28 cellular contexts compared by ENCODE assay signal in genomic region chr11:43934359-43935130, GRCh38. TPM values are rescaled to one million over a fixed set of nuclear protein-coding genes. Genes with fewer than 3 reads are reported as not detected.
DNase-seq lines count a peak whose midpoint lies in the region; ATAC-seq and TF ChIP-seq lines count a peak whose summit lies in the region.
"Had no signal": no experiment of that assay in that cellular context is flagged by ENCODE, and none has a peak within 500 bp of the region (broad histone marks: within the 10 kb centered on the region; RNA-seq: fewer than 3 reads in every experiment).

No MANE protein-coding gene starts in this region.

- H3K4me3 Mint-ChIP-seq in WTC11 (no peak overlapping the region), glutamatergic neuron (ENCODE audit: unreplicated experiment) (peak overlapping the region; percentile 30), type B pancreatic cell (peak overlapping the region; percentile 57)
- H3K4me3 Mint-ChIP-seq: activated naive CD8-positive, alpha-beta T cell treated with anti-CD3 and anti-CD28 coated beads, Interleukin-2, amount 10 ng/mL, durations not matched to agents 7 days and 5 days; CD4-positive, alpha-beta T cell; natural killer cell; stimulated activated effector memory CD8-positive, alpha-beta T cell treated with anti-CD3 and anti-CD28 coated beads, Interleukin-12 subunit alpha, Interleukin-12 subunit beta, amount 100 ng/mL, for 72 hours; T-helper 17 cell had no signal

- H3K27me3 Mint-ChIP-seq in WTC11 (ENCODE audit: low read depth) (peaks cover 9% of the 10 kb centered on the region), glutamatergic neuron (ENCODE audit: unreplicated experiment) (peaks cover 1% of the 10 kb centered on the region), type B pancreatic cell (peaks cover 22% of the 10 kb centered on the region)

- 80% methylated on average over 12 of the region's 13 CpGs for WGBS in smooth muscle cell (ENCODE audit: low lambda C conversion rate)

- peaks cover 11% of the 10 kb centered on the region for H3F3A ChIP-seq in smooth muscle cell (ENCODE audit: low read depth)

- H3K79me2 ChIP-seq in smooth muscle cell (ENCODE audit: low read depth), result no peaks in the 10 kb centered on the region
- H3K79me2 ChIP-seq: parathyroid adenoma had no signal

- H3K27me3 ChIP-seq in smooth muscle cell (ENCODE audit: low read depth), result no peaks in the 10 kb centered on the region
- H3K27me3 ChIP-seq: upper lobe of right lung had no signal

- peaks cover 6% of the 10 kb centered on the region for H3K4me1 Mint-ChIP-seq in WTC11
- H3K4me1 Mint-ChIP-seq in glutamatergic neuron (ENCODE audit: low read depth, unreplicated experiment), result peaks cover 10% of the 10 kb centered on the region
- peaks cover 13% of the 10 kb centered on the region for H3K4me1 Mint-ChIP-seq in type B pancreatic cell (ENCODE audit: unreplicated experiment)

- H3K4me2 ChIP-seq in smooth muscle cell, result no peak overlapping the region

- no peak overlapping the region for H3K27ac ChIP-seq in smooth muscle cell (ENCODE audit: low read depth)
- H3K27ac ChIP-seq: 22Rv1, parathyroid adenoma, RWPE1, upper lobe of right lung had no signal

- H3K4me1 ChIP-seq in smooth muscle cell (ENCODE audit: low read depth), result peaks cover 11% of the 10 kb centered on the region
- H3K4me1 ChIP-seq: parathyroid adenoma had no signal

- H3K4me3 ChIP-seq in smooth muscle cell, result no peak overlapping the region
- H3K4me3 ChIP-seq: upper lobe of right lung had no signal

- H2AFZ ChIP-seq in smooth muscle cell (ENCODE audit: low read depth), result no peak overlapping the region
- H2AFZ ChIP-seq: parathyroid adenoma had no signal

- H3K27ac Mint-ChIP-seq in WTC11, result no peak overlapping the region
- peak overlapping the region; percentile 48 for H3K27ac Mint-ChIP-seq in glutamatergic neuron (ENCODE audit: unreplicated experiment)
- H3K27ac Mint-ChIP-seq in type B pancreatic cell, result peak overlapping the region; percentile 32
- H3K27ac Mint-ChIP-seq: activated naive CD8-positive, alpha-beta T cell treated with anti-CD3 and anti-CD28 coated beads, Interleukin-2, amount 10 ng/mL, durations not matched to agents 7 days and 5 days; CD4-positive, alpha-beta T cell; natural killer cell; stimulated activated effector memory CD8-positive, alpha-beta T cell treated with anti-CD3 and anti-CD28 coated beads, Interleukin-12 subunit alpha, Interleukin-12 subunit beta, amount 100 ng/mL, for 72 hours; T-helper 17 cell had no signal

- H3K9me3 ChIP-seq in smooth muscle cell (replicated peaks; ENCODE audit: low read depth), result no peaks in the 10 kb centered on the region
- H3K9me3 ChIP-seq: upper lobe of right lung had no signal

- H3K9me3 Mint-ChIP-seq in WTC11 (no peaks in the 10 kb centered on the region), glutamatergic neuron (ENCODE audit: unreplicated experiment) (peaks cover 5% of the 10 kb centered on the region), type B pancreatic cell (no peaks in the 10 kb centered on the region)
- H3K9me3 Mint-ChIP-seq: activated naive CD8-positive, alpha-beta T cell treated with anti-CD3 and anti-CD28 coated beads, Interleukin-2, amount 10 ng/mL, durations not matched to agents 7 days and 5 days; CD4-positive, alpha-beta T cell; natural killer cell; stimulated activated effector memory CD8-positive, alpha-beta T cell treated with anti-CD3 and anti-CD28 coated beads, Interleukin-12 subunit alpha, Interleukin-12 subunit beta, amount 100 ng/mL, for 72 hours had no signal

- no peak for ATAC-seq in WTC11
- no peak for ATAC-seq in GM19035 (IDR thresholded peaks at IDR 0.05; ENCODE audit: unreplicated experiment)
- ATAC-seq: natural killer cell; stimulated activated effector memory CD8-positive, alpha-beta T cell treated with anti-CD3 and anti-CD28 coated beads, Interleukin-12 subunit alpha, Interleukin-12 subunit beta, amount 100 ng/mL, for 72 hours; T-helper 17 cell; upper lobe of right lung had no signal

- no peaks in the 10 kb centered on the region for H3K36me3 Mint-ChIP-seq in WTC11
- H3K36me3 Mint-ChIP-seq in glutamatergic neuron (ENCODE audit: unreplicated experiment), result no peaks in the 10 kb centered on the region
- H3K36me3 Mint-ChIP-seq in type B pancreatic cell, result no peaks in the 10 kb centered on the region
- H3K36me3 Mint-ChIP-seq: activated naive CD8-positive, alpha-beta T cell treated with anti-CD3 and anti-CD28 coated beads, Interleukin-2, amount 10 ng/mL, durations not matched to agents 7 days and 5 days; natural killer cell; stimulated activated effector memory CD8-positive, alpha-beta T cell treated with anti-CD3 and anti-CD28 coated beads, Interleukin-12 subunit alpha, Interleukin-12 subunit beta, amount 100 ng/mL, for 72 hours had no signal

- TF ChIP-seq CTCF in WTC11 (IDR thresholded peaks at IDR 0.05), result no peak
- no peak for TF ChIP-seq CTCF in glutamatergic neuron (IDR thresholded peaks at IDR 0.05; ENCODE audit: partially characterized antibody, unreplicated experiment)
- TF ChIP-seq CTCF in type B pancreatic cell (conservative IDR thresholded peaks at IDR 0.05), result no peak
- TF ChIP-seq CTCF in smooth muscle cell (IDR thresholded peaks at IDR 0.05; ENCODE audit: borderline replicate concordance, insufficient read depth, poor library complexity, severe bottlenecking), result no peak

- no peak overlapping the region for H3K9ac ChIP-seq in smooth muscle cell (ENCODE audit: low read depth)
- H3K9ac ChIP-seq: parathyroid adenoma had no signal

- POLR2A ChIA-PET in WTC11 (lab: Charles Lee), result no interaction called here

- CTCF ChIA-PET in WTC11 (lab: Charles Lee), result interaction anchor here (1.3 to 4.2 kb wide), 3 partner anchors 10 to 160 kb away, joined by 3 to 54 read pairs (median 5); partner anchors contain the start of gene C11orf96

- H4K20me1 ChIP-seq in smooth muscle cell (ENCODE audit: low read depth), result no peaks in the 10 kb centered on the region

- no peaks in the 10 kb centered on the region for H3K36me3 ChIP-seq in smooth muscle cell (ENCODE audit: low read depth)
- H3K36me3 ChIP-seq: upper lobe of right lung had no signal

- DNase-seq in DMS 273 (lab: John Stamatoyannopoulos, UW; ENCODE audit: unreplicated experiment) (peak; percentile 12), DMS 273 treated with DMSO at 0.1 percent for 48 hours (lab: John Stamatoyannopoulos, UW) (no peak), WTC11 (ENCODE audit: low spot score) (no peak), glutamatergic neuron (no peak), type B pancreatic cell (ENCODE audit: extremely low spot score, unreplicated experiment) (no peak), smooth muscle cell (lab: John Stamatoyannopoulos, UW; ENCODE audit: unreplicated experiment) (no peak), GM19240 (ENCODE audit: insufficient read length, low spot score) (no peak)
- DNase-seq: activated CD4-positive, alpha-beta T cell treated with anti-CD3 and anti-CD28 coated beads for 1 hour; activated CD8-positive, alpha-beta memory T cell treated with anti-CD3 and anti-CD28 coated beads for 24 hours; activated gamma-delta T cell; activated naive CD8-positive, alpha-beta T cell treated with anti-CD3 and anti-CD28 coated beads, Interleukin-2, amount 10 ng/mL, durations not matched to agents 7 days and 5 days; AML-193; CD4-positive, alpha-beta T cell; GOT3; midbrain; natural killer cell; NCI-H1105; NCI-H1930; NCI-H82; stimulated activated CD4-positive, alpha-beta T cell treated with anti-CD3 and anti-CD28 coated beads, Interleukin-12 subunit alpha, Interleukin-12 subunit beta, amount 100 ng/mL, for 4 hours; stimulated activated CD4-positive, alpha-beta T cell treated with anti-CD3 and anti-CD28 coated beads, Interleukin-4, amount 100 ng/mL, for 1 hour; T-helper 17 cell; upper lobe of right lung had no signal

TF ChIP-seq in WTC11, 78 proteins besides CTCF, POLR2A, EP300 and RAD21:
- TF ChIP-seq FOXP1 (CRISPR knock-in tag; IDR thresholded peaks at IDR 0.05; ENCODE audit: borderline replicate concordance), result 0 out of 2 replicates have a peak, but pooled peaks have one; percentile 38
- no peak for TF ChIP-seq ZNF532 (CRISPR knock-in tag; IDR thresholded peaks at IDR 0.05; ENCODE audit: borderline replicate concordance)

RNA-seq across cellular contexts. Expression of gene C11orf96, which starts 7.9 kb away (rescaled TPM):
- total RNA-seq in WTC11 (2021) (2.9 to 3.2 TPM (median 2.9 TPM) in 3 replicates), glutamatergic neuron (ENCODE audit: unreplicated experiment) (74.9 TPM), type B pancreatic cell (ENCODE audit: low replicate concordance) (1.5 and 5.2 TPM in 2 replicates), smooth muscle cell (39.9 and 50.5 TPM in 2 replicates)
- 22.1 and 24.3 TPM in 2 replicates for polyA plus RNA-seq in smooth muscle cell
- total RNA-seq: CD4-positive, alpha-beta T cell had no signal

RNA-seq across cellular contexts. Expression of gene ALKBH3, which starts 53.9 kb away (rescaled TPM):
- 11.0 to 13.3 TPM (median 12.3 TPM) in 3 replicates for total RNA-seq in WTC11 (2021)
- total RNA-seq in glutamatergic neuron (ENCODE audit: unreplicated experiment), result 30.4 TPM
- total RNA-seq in type B pancreatic cell (ENCODE audit: low replicate concordance), result 27.3 and 30.6 TPM in 2 replicates
- 31.7 and 34.3 TPM in 2 replicates for total RNA-seq in smooth muscle cell
- polyA plus RNA-seq in smooth muscle cell, result 29.9 and 37.1 TPM in 2 replicates
